In genomic region chr7:122605929-122606328, GRCh38 we compare ENCODE assay signal across 33 cellular contexts.
"Had no signal": no experiment of that assay in that cellular context is flagged by ENCODE, and none has a peak within 500 bp of the region (broad histone marks: within the 10 kb centered on the region; RNA-seq: fewer than 3 reads in every experiment).

No MANE protein-coding gene starts in this region.

- FAIRE-seq: astrocyte, bronchial epithelial cell had no signal

- H3K4me1 ChIP-seq: adrenal gland, ascending aorta, body of pancreas, breast epithelium had no signal

- H3K27me3 ChIP-seq: adrenal gland, ascending aorta, body of pancreas, brain microvascular endothelial cell, breast epithelium, cardiac muscle cell had no signal

- DNase-seq: activated effector memory CD4-positive, alpha-beta T cell treated with anti-CD3 and anti-CD28 coated beads, Interleukin-2, amount 50 U/mL, for 16 hours; activated effector memory CD4-positive, alpha-beta T cell treated with Interleukin-2 at 50 U/mL for 16 hours; activated gamma-delta T cell; activated gamma-delta T cell treated with Interleukin-2 at 50 U/mL for 16 hours; activated naive CD4-positive, alpha-beta T cell; activated naive CD4-positive, alpha-beta T cell treated with anti-CD3 and anti-CD28 coated beads for 36 hours; activated naive CD4-positive, alpha-beta T cell treated with anti-CD3 and anti-CD28 coated beads, Interleukin-2, amount 10 ng/mL, durations not matched to agents 7 days and 5 days; activated naive CD4-positive, alpha-beta T cell treated with anti-CD3 and anti-CD28 coated beads, Interleukin-2, amount 50 U/mL, for 16 hours; activated naive CD4-positive, alpha-beta T cell treated with Interleukin-2 at 50 U/mL for 16 hours; activated naive CD8-positive, alpha-beta T cell treated with anti-CD3 and anti-CD28 coated beads for 36 hours; activated naive CD8-positive, alpha-beta T cell treated with anti-CD3 and anti-CD28 coated beads, Interleukin-2, amount 10 ng/mL, durations not matched to agents 7 days and 5 days; activated naive CD8-positive, alpha-beta T cell treated with anti-CD3 and anti-CD28 coated beads, Interleukin-2, amount 50 U/mL, for 24 hours; activated T-cell treated with anti-CD3 and anti-CD28 coated beads, Interleukin-2, amount 50 U/mL, for 24 hours; activated T-cell treated with anti-CD3 and anti-CD28 coated beads, Interleukin-2, amount 50 U/mL, for 4 hours; activated T-cell treated with anti-CD3 and anti-CD28 coated beads, Interleukin-2, amount 50 U/mL, for 48 hours; activated T-cell treated with anti-CD3 and anti-CD28 coated beads, Interleukin-2, amount 50 U/mL, for 72 hours; adrenal gland; amniotic stem cell; amygdala; anterior cingulate cortex; aorta; body of pancreas; brain microvascular endothelial cell; caudate nucleus; central memory CD4-positive, alpha-beta T cell; cerebellar nuclear complex had no signal

- H3K4me3 ChIP-seq: adrenal gland, ascending aorta, body of pancreas, breast epithelium, cardiac muscle cell had no signal

- ATAC-seq: activated naive CD4-positive, alpha-beta T cell treated with anti-CD3 and anti-CD28 coated beads, Interleukin-2, amount 50 U/mL, for 72 hours; activated naive CD8-positive, alpha-beta T cell treated with anti-CD3 and anti-CD28 coated beads, Interleukin-2, amount 50 U/mL, for 24 hours; activated T-cell treated with anti-CD3 and anti-CD28 coated beads, Interleukin-2, amount 50 U/mL, for 4 hours; activated T-cell treated with anti-CD3 and anti-CD28 coated beads, Interleukin-2, amount 50 U/mL, for 72 hours; activated T-helper 17 cell treated with anti-CD3 and anti-CD28 coated beads, Interleukin-2, amount 50 U/mL, for 72 hours; body of pancreas had no signal

- H3K36me3 ChIP-seq: adrenal gland, ascending aorta, brain microvascular endothelial cell, breast epithelium, cardiac muscle cell had no signal

- H3K27ac ChIP-seq: adrenal gland, ascending aorta, body of pancreas, brain microvascular endothelial cell, breast epithelium, cardiac muscle cell had no signal

- H3K9me3 ChIP-seq: ascending aorta, body of pancreas had no signal
